Comparison of ENCODE assay signal across 14 cellular contexts in the genomic region with DNA sequence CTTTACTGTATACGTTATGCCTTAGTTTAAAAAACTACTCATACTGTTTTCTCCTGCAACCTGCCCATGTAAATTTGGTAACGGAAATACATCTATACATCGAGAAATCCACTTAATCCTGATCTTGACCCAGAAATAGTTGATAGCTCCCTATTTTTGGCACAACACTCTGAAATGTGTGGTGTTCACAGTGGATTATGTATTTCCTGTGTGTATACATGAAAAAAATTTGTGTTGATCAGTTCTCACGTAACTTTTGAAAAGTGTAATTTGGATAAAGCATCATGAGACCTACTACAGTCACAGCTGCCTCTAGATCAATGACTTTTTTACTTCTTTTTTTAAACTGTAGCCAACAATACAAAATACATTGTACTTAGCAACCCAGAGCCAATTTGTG.
A peak's percentile ranks its signal among the peaks of the same experiment; 100 is the strongest.
DNase-seq lines count a peak whose midpoint lies in the region; ATAC-seq and TF ChIP-seq lines count a peak whose summit lies in the region.
"Had no signal": no experiment of that assay in that cellular context is flagged by ENCODE, and none has a peak within 500 bp of the region (broad histone marks: within the 10 kb centered on the region; RNA-seq: fewer than 3 reads in every experiment).

No MANE protein-coding gene starts in this region.

- 90% methylated on average over 4 of the region's 4 CpGs for WGBS in right cardiac atrium

- H3K4me1 Mint-ChIP-seq in activated naive CD4-positive, alpha-beta T cell treated with anti-CD3 and anti-CD28 coated beads, Interleukin-2, amount 10 ng/mL, durations not matched to agents 7 days and 5 days: peaks cover 30% of the 10 kb centered on the region
- peaks cover 41% of the 10 kb centered on the region for H3K4me1 Mint-ChIP-seq in chondrocyte (ENCODE audit: low read depth)

- ATAC-seq in HG02885 (IDR thresholded peaks at IDR 0.05; ENCODE audit: poor library complexity, unreplicated experiment) (no peak), right cardiac atrium (no peak)
- ATAC-seq: left colon had no signal

- H3K4me3 Mint-ChIP-seq in activated naive CD4-positive, alpha-beta T cell treated with anti-CD3 and anti-CD28 coated beads, Interleukin-2, amount 10 ng/mL, durations not matched to agents 7 days and 5 days: no peak overlapping the region
- H3K4me3 Mint-ChIP-seq in chondrocyte (ENCODE audit: unreplicated experiment): no peak overlapping the region

- H3K36me3 Mint-ChIP-seq in activated naive CD4-positive, alpha-beta T cell treated with anti-CD3 and anti-CD28 coated beads, Interleukin-2, amount 10 ng/mL, durations not matched to agents 7 days and 5 days: peaks cover 15% of the 10 kb centered on the region
- peaks cover 4% of the 10 kb centered on the region for H3K36me3 Mint-ChIP-seq in chondrocyte (ENCODE audit: low read depth)

- POLR2A ChIA-PET in RWPE1 (lab: Yijun Ruan, JAX; ENCODE audit: low non-redundant PET): no interaction called here

- H3K4me3 ChIP-seq in right cardiac atrium (ENCODE audit: low read length): no peak overlapping the region
- H3K4me3 ChIP-seq: suprapubic skin had no signal

- H3K27ac Mint-ChIP-seq in activated naive CD4-positive, alpha-beta T cell treated with anti-CD3 and anti-CD28 coated beads, Interleukin-2, amount 10 ng/mL, durations not matched to agents 7 days and 5 days: peak overlapping the region; percentile 2
- H3K27ac Mint-ChIP-seq in chondrocyte (ENCODE audit: unreplicated experiment): peak overlapping the region; percentile 73

- no peaks in the 10 kb centered on the region for H3K27me3 Mint-ChIP-seq in activated naive CD4-positive, alpha-beta T cell treated with anti-CD3 and anti-CD28 coated beads, Interleukin-2, amount 10 ng/mL, durations not matched to agents 7 days and 5 days
- H3K27me3 Mint-ChIP-seq in chondrocyte (ENCODE audit: low read depth): no peaks in the 10 kb centered on the region

- H3K27ac ChIP-seq in RWPE1: peak overlapping the region; percentile 47; the same call in 1 of the 2 replicates
- no peak overlapping the region for H3K27ac ChIP-seq in right cardiac atrium (ENCODE audit: low read length)
- H3K27ac ChIP-seq: suprapubic skin had no signal

- no peaks in the 10 kb centered on the region for H3K27me3 ChIP-seq in right cardiac atrium (ENCODE audit: control insufficient read depth, insufficient read depth)
- H3K27me3 ChIP-seq: suprapubic skin had no signal

- intact Hi-C loops in right cardiac atrium (cut with DNase I): no loop called here

- H3K4me1 ChIP-seq in right cardiac atrium (ENCODE audit: control insufficient read depth, insufficient read depth, low read length): no peaks in the 10 kb centered on the region
- H3K4me1 ChIP-seq: suprapubic skin had no signal

- no peaks in the 10 kb centered on the region for H3K9me3 Mint-ChIP-seq in activated naive CD4-positive, alpha-beta T cell treated with anti-CD3 and anti-CD28 coated beads, Interleukin-2, amount 10 ng/mL, durations not matched to agents 7 days and 5 days
- no peaks in the 10 kb centered on the region for H3K9me3 Mint-ChIP-seq in chondrocyte (ENCODE audit: low read depth)

- CTCF ChIA-PET in activated naive CD4-positive, alpha-beta T cell treated with anti-CD3 and anti-CD28 coated beads, Interleukin-2, amount 10 ng/mL, durations not matched to agents 7 days and 5 days (lab: Charles Lee): interaction anchor here (1.3 kb wide), 1 partner anchor 27 kb away, joined by 4 read pairs; no protein-coding TSS in a partner anchor
- CTCF ChIA-PET in RWPE1 (lab: Yijun Ruan, JAX): interaction anchor here (0.6 kb wide), 1 partner anchor 15 kb away, joined by 3 read pairs; no protein-coding TSS in a partner anchor

- DNase-seq in activated naive CD4-positive, alpha-beta T cell treated with anti-CD3 and anti-CD28 coated beads, Interleukin-2, amount 10 ng/mL, durations not matched to agents 7 days and 5 days: no peak
- DNase-seq in activated naive CD4-positive, alpha-beta T cell (lab: John Stamatoyannopoulos, UW): no peak
- DNase-seq in RWPE1 (ENCODE audit: low spot score) (no peak), chondrocyte (ENCODE audit: low spot score) (no peak), AG08395 (ENCODE audit: low spot score) (no peak), right cardiac atrium (no peak)
- DNase-seq: effector CD8-positive, alpha-beta T cell; left colon; NCI-H1092 treated with DMSO at 0.1 percent for 48 hours; NCI-H2081 treated with DMSO at 0.1 percent for 48 hours; NK-92 treated with Interleukin-12 subunit alpha and Interleukin-12 subunit beta, amount 100 ng/mL, for 24 hours; stimulated activated CD8-positive, alpha-beta memory T cell treated with anti-CD3 and anti-CD28 coated beads, Interleukin-4, amount 100 ng/mL, for 48 hours had no signal

- H3K9me3 ChIP-seq in right cardiac atrium (ENCODE audit: control insufficient read depth, low read length): no peaks in the 10 kb centered on the region
- H3K9me3 ChIP-seq: suprapubic skin had no signal

- TF ChIP-seq CTCF in RWPE1 (conservative IDR thresholded peaks at IDR 0.05; ENCODE audit: low read depth): no peak
- no peak for TF ChIP-seq CTCF in chondrocyte (IDR thresholded peaks at IDR 0.05)
